16 cellular contexts compared by ENCODE assay signal in genomic region chrX:38426785-38427184, GRCh38.
DNase-seq lines count a peak whose midpoint lies in the region; ATAC-seq, FAIRE-seq and TF ChIP-seq lines count a peak whose summit lies in the region.
"Had no signal": no experiment of that assay in that cellular context is flagged by ENCODE, and none has a peak within 500 bp of the region (broad histone marks: within the 10 kb centered on the region; RNA-seq: fewer than 3 reads in every experiment).

No MANE protein-coding gene starts in this region.

- no peak for FAIRE-seq in urothelium cell line (lab: Jason Lieb, UNC)

- H3K9me3 ChIP-seq in fibroblast of lung (ENCODE audit: control insufficient read depth, insufficient read depth, low read depth, low read length): no peaks in the 10 kb centered on the region
- H3K9me3 ChIP-seq: BLaER1 treated with 17β-estradiol and CSF1 and Interleukin-3, amounts not matched to agents 10 nM and 100 nM; esophagus muscularis mucosa had no signal

- H3K4me3 ChIP-seq in fibroblast of lung (replicated peaks in 1 of 4; ENCODE audit: control extremely low read depth in 1 of 4, insufficient read depth in 1 of 4, low read depth in 3 of 4, low read length in 4 of 4): no peak overlapping the region
- H3K4me3 ChIP-seq: BLaER1 treated with 17β-estradiol and CSF1 and Interleukin-3, amounts not matched to agents 10 nM and 100 nM; coronary artery; esophagus muscularis mucosa had no signal

- H3K9ac ChIP-seq in fibroblast of lung (ENCODE audit: insufficient read depth, low read length): no peak overlapping the region
- H3K9ac ChIP-seq: BLaER1 treated with 17β-estradiol and CSF1 and Interleukin-3, amounts not matched to agents 10 nM and 100 nM had no signal

- H2AFZ ChIP-seq in fibroblast of lung (ENCODE audit: low read length): no peak overlapping the region

- no peak for ATAC-seq in HG03280 (IDR thresholded peaks at IDR 0.05; ENCODE audit: unreplicated experiment)
- ATAC-seq: left ventricle myocardium superior; naive thymus-derived CD4-positive, alpha-beta T cell had no signal

- no peaks in the 10 kb centered on the region for H3K79me2 ChIP-seq in fibroblast of lung (ENCODE audit: control insufficient read depth, insufficient read depth, low read length)

- no peaks in the 10 kb centered on the region for H4K20me1 ChIP-seq in fibroblast of lung (ENCODE audit: control insufficient read depth, extremely low read depth, insufficient read depth, low read length)
- H4K20me1 ChIP-seq: BLaER1 treated with 17β-estradiol and CSF1 and Interleukin-3, amounts not matched to agents 10 nM and 100 nM had no signal

- H3K27ac ChIP-seq in fibroblast of lung (ENCODE audit: insufficient read depth, low read length): no peak overlapping the region
- H3K27ac ChIP-seq: BLaER1 treated with 17β-estradiol and CSF1 and Interleukin-3, amounts not matched to agents 10 nM and 100 nM; coronary artery; esophagus muscularis mucosa; VCaP had no signal

- H3K36me3 ChIP-seq in fibroblast of lung (ENCODE audit: control insufficient read depth, insufficient read depth, low read length): no peaks in the 10 kb centered on the region
- H3K36me3 ChIP-seq: BLaER1 treated with 17β-estradiol and CSF1 and Interleukin-3, amounts not matched to agents 10 nM and 100 nM; esophagus muscularis mucosa had no signal

- no peaks in the 10 kb centered on the region for H3K4me1 ChIP-seq in fibroblast of lung (ENCODE audit: control insufficient read depth, extremely low read depth, insufficient read depth, low read length)
- H3K4me1 ChIP-seq: esophagus muscularis mucosa had no signal

- no peak overlapping the region for H3K4me2 ChIP-seq in fibroblast of lung (ENCODE audit: extremely low read depth, insufficient read depth, low read length)
- H3K4me2 ChIP-seq: BLaER1 treated with 17β-estradiol and CSF1 and Interleukin-3, amounts not matched to agents 10 nM and 100 nM had no signal

- no peaks in the 10 kb centered on the region for H3K27me3 ChIP-seq in fibroblast of lung (ENCODE audit: control insufficient read depth, insufficient read depth, low read length)
- H3K27me3 ChIP-seq: BLaER1 treated with 17β-estradiol and CSF1 and Interleukin-3, amounts not matched to agents 10 nM and 100 nM had no signal

- peak; percentile 50 for DNase-seq in DMS53 (lab: John Stamatoyannopoulos, UW)
- peak; percentile 66 for DNase-seq in LHCN-M2 (ENCODE audit: low read depth)
- peak; percentile 66 for DNase-seq in OCI-M1 (lab: John Stamatoyannopoulos, UW)
- DNase-seq in fibroblast of lung (ENCODE audit: low read depth in 2 of 2): peak; percentile 0 to 5
- no peak for DNase-seq in GDM1 (lab: John Stamatoyannopoulos, UW)
- DNase-seq in urothelium cell line (ENCODE audit: low spot score): no peak
- no peak for DNase-seq in DMS153 treated with DMSO at 0.1 percent for 48 hours (lab: John Stamatoyannopoulos, UW; ENCODE audit: unreplicated experiment)
- DNase-seq: activated CD8-positive, alpha-beta memory T cell treated with anti-CD3 and anti-CD28 coated beads for 24 hours; left ventricle myocardium superior; naive thymus-derived CD4-positive, alpha-beta T cell; stimulated activated CD4-positive, alpha-beta T cell treated with anti-CD3 and anti-CD28 coated beads, Interleukin-15, amount 100 ng/mL, for 24 hours had no signal

- no peak for TF ChIP-seq CTCF in fibroblast of lung (conservative IDR thresholded peaks at IDR 0.05 in 1 of 2, IDR thresholded peaks at IDR 0.05 in 1 of 2; ENCODE audit: low read depth in 1 of 2, low read length in 2 of 2)

Comparison
In these comparisons a context has a peak if more than half of its experiments do, and no peak if none do; other contexts are left out.
1. DNase-seq: peak in DMS53 (single experiment), LHCN-M2 (single experiment), OCI-M1 (single experiment) and fibroblast of lung (2 of 2); none in GDM1 (single experiment), urothelium cell line (single experiment) and DMS153 treated with DMSO at 0.1 percent for 48 hours (single experiment).